In genomic region chr3:172224560-172225214, GRCh38 we compare ENCODE assay signal across 17 cellular contexts.
DNase-seq lines count a peak whose midpoint lies in the region; ATAC-seq and FAIRE-seq lines count a peak whose summit lies in the region.
"Had no signal": no experiment of that assay in that cellular context is flagged by ENCODE, and none has a peak within 500 bp of the region (broad histone marks: within the 10 kb centered on the region; RNA-seq: fewer than 3 reads in every experiment).

No MANE protein-coding gene starts in this region.

- in situ Hi-C loops in Caki2 (cut with HindIII; ENCODE audit: low pct_unique_long_range_greater_than_20kb, low sequenced_read_pairs): no loop called here

- no peak overlapping the region for H3K27ac Mint-ChIP-seq in activated T-cell treated with anti-CD3 and anti-CD28 coated beads, Interleukin-2, amount 50 U/mL, for 24 hours
- H3K27ac Mint-ChIP-seq: activated T-helper 17 cell treated with anti-CD3 and anti-CD28 coated beads, Interleukin-2, amount 50 U/mL, for 72 hours; T-helper 17 cell had no signal

- no peak for FAIRE-seq in HTR-8/SVneo (lab: Jason Lieb, UNC)
- FAIRE-seq: islet of Langerhans had no signal

- peaks cover 27% of the 10 kb centered on the region for H3K36me3 Mint-ChIP-seq in activated T-cell treated with anti-CD3 and anti-CD28 coated beads, Interleukin-2, amount 50 U/mL, for 24 hours (ENCODE audit: low read depth)

- no peak overlapping the region for H3K4me3 Mint-ChIP-seq in activated T-cell treated with anti-CD3 and anti-CD28 coated beads, Interleukin-2, amount 50 U/mL, for 24 hours
- H3K4me3 Mint-ChIP-seq: activated T-helper 17 cell treated with anti-CD3 and anti-CD28 coated beads, Interleukin-2, amount 50 U/mL, for 72 hours; T-helper 17 cell had no signal

- no peak for ATAC-seq in GM18868 (IDR thresholded peaks at IDR 0.05; ENCODE audit: unreplicated experiment)
- ATAC-seq: activated T-helper 17 cell treated with anti-CD3 and anti-CD28 coated beads, Interleukin-2, amount 50 U/mL, for 72 hours; Right ventricle myocardium inferior; T-helper 17 cell had no signal

- peaks cover 4% of the 10 kb centered on the region for H3K4me1 Mint-ChIP-seq in activated T-cell treated with anti-CD3 and anti-CD28 coated beads, Interleukin-2, amount 50 U/mL, for 24 hours (ENCODE audit: low read depth)

- H3K27me3 Mint-ChIP-seq in activated T-cell treated with anti-CD3 and anti-CD28 coated beads, Interleukin-2, amount 50 U/mL, for 24 hours: no peaks in the 10 kb centered on the region
- H3K27me3 Mint-ChIP-seq: activated T-helper 17 cell treated with anti-CD3 and anti-CD28 coated beads, Interleukin-2, amount 50 U/mL, for 72 hours; T-helper 17 cell had no signal

- peak; percentile 84 for DNase-seq in Caki2 (ENCODE audit: low read depth)
- DNase-seq in NCI-H1092 (lab: John Stamatoyannopoulos, UW): peak; percentile 90
- DNase-seq in NCI-H2227 treated with DMSO at 0.1 percent for 48 hours (lab: John Stamatoyannopoulos, UW): peak; percentile 58
- peak; percentile 72 for DNase-seq in left kidney (ENCODE audit: low read depth, low spot score)
- DNase-seq in activated T-cell treated with anti-CD3 and anti-CD28 coated beads, Interleukin-2, amount 50 U/mL, for 24 hours: no peak
- no peak for DNase-seq in stimulated activated CD4-positive, alpha-beta T cell treated with anti-CD3 and anti-CD28 coated beads, Interleukin-1b, Interleukin-23, amount 100 ng/mL, for 48 hours
- no peak for DNase-seq in HTR-8/SVneo (ENCODE audit: insufficient read length, low spot score)
- DNase-seq: activated CD8-positive, alpha-beta memory T cell treated with anti-CD3 and anti-CD28 coated beads for 24 hours; Caco-2; head of caudate nucleus; MV-4-11; T-helper 17 cell; testis had no signal

- no peaks in the 10 kb centered on the region for H3K9me3 Mint-ChIP-seq in activated T-cell treated with anti-CD3 and anti-CD28 coated beads, Interleukin-2, amount 50 U/mL, for 24 hours
- H3K9me3 Mint-ChIP-seq: activated T-helper 17 cell treated with anti-CD3 and anti-CD28 coated beads, Interleukin-2, amount 50 U/mL, for 72 hours had no signal

Comparison
In these comparisons a context has a peak if more than half of its experiments do, and no peak if none do; other contexts are left out.
1. DNase-seq: peak in Caki2 (single experiment), NCI-H1092 (single experiment), NCI-H2227 treated with DMSO at 0.1 percent for 48 hours (single experiment) and left kidney (single experiment); none in activated T-cell treated with anti-CD3 and anti-CD28 coated beads, Interleukin-2, amount 50 U/mL, for 24 hours (single experiment), stimulated activated CD4-positive, alpha-beta T cell treated with anti-CD3 and anti-CD28 coated beads, Interleukin-1b, Interleukin-23, amount 100 ng/mL, for 48 hours (single experiment) and HTR-8/SVneo (single experiment).